ENCODE assay signal across 31 cellular contexts in genomic region chr5:143059355-143059754, GRCh38.
DNase-seq lines count a peak whose midpoint lies in the region; ATAC-seq and TF ChIP-seq lines count a peak whose summit lies in the region.
"Had no signal": no experiment of that assay in that cellular context is flagged by ENCODE, and none has a peak within 500 bp of the region (broad histone marks: within the 10 kb centered on the region; RNA-seq: fewer than 3 reads in every experiment).

No MANE protein-coding gene starts in this region.

- no peak overlapping the region for H3K4me3 Mint-ChIP-seq in CD4-positive, alpha-beta memory T cell
- H3K4me3 Mint-ChIP-seq: activated CD8-positive, alpha-beta memory T cell treated with anti-CD3 and anti-CD28 coated beads, Interleukin-2, amount 10 ng/mL, durations not matched to agents 7 days and 5 days; activated naive CD4-positive, alpha-beta T cell treated with anti-CD3 and anti-CD28 coated beads, Interleukin-2, amount 10 ng/mL, durations not matched to agents 7 days and 5 days; natural killer cell treated with Interleukin-12 subunit alpha and Interleukin-12 subunit beta and Interleukin-15 and Interleukin-18, amount 100 ng/mL, for 72 hours; type B pancreatic cell had no signal

- intact Hi-C loops in left ventricle myocardium inferior (cut with micrococcal nuclease) (no loop called here), left ventricle myocardium superior (cut with micrococcal nuclease) (no loop called here), esophagus muscularis mucosa (cut with DNase I) (loop anchor here (10.0 kb wide), 1 partner anchor 85 kb away; no protein-coding TSS in a partner anchor)
- intact Hi-C loops in CD4-positive, alpha-beta memory T cell (cut with micrococcal nuclease): no loop called here

- ATAC-seq in left ventricle myocardium superior: no peak
- ATAC-seq in RWPE2 (ENCODE audit: low read depth): no peak
- ATAC-seq in HG02885 (IDR thresholded peaks at IDR 0.05; ENCODE audit: poor library complexity, unreplicated experiment): no peak
- ATAC-seq: activated CD8-positive, alpha-beta memory T cell treated with anti-CD3 and anti-CD28 coated beads, Interleukin-2, amount 10 ng/mL, durations not matched to agents 7 days and 5 days; gastroesophageal sphincter; mucosa of descending colon; natural killer cell treated with Interleukin-12 subunit alpha and Interleukin-12 subunit beta and Interleukin-15 and Interleukin-18, amount 100 ng/mL, for 72 hours had no signal

- WGBS in esophagus muscularis mucosa: 100% methylated on average over 1 of the region's 1 CpG

- no peak for TF ChIP-seq EP300 in esophagus muscularis mucosa (IDR thresholded peaks at IDR 0.05)

- H3K27me3 ChIP-seq in left ventricle myocardium inferior (ENCODE audit: low read depth) (no peaks in the 10 kb centered on the region), RWPE2 (ENCODE audit: insufficient read depth, poor library complexity, severe bottlenecking) (no peaks in the 10 kb centered on the region), esophagus muscularis mucosa (no peaks in the 10 kb centered on the region), subcutaneous abdominal adipose tissue (ENCODE audit: control insufficient read depth in 5 of 5, insufficient read depth in 4 of 5, low read length in 5 of 5) (no peaks in the 10 kb centered on the region)
- no peaks in the 10 kb centered on the region for H3K27me3 ChIP-seq in CD4-positive, alpha-beta memory T cell (ENCODE audit: insufficient read depth, low read length)
- H3K27me3 ChIP-seq: gastroesophageal sphincter, ovary had no signal

- H3K36me3 ChIP-seq in left ventricle myocardium inferior (peaks cover 38% of the 10 kb centered on the region), RWPE2 (ENCODE audit: low read depth) (no peaks in the 10 kb centered on the region), esophagus muscularis mucosa (peaks cover 0 to 32% (median 7%) of the 10 kb centered on the region in 4 donors), subcutaneous abdominal adipose tissue (ENCODE audit: control insufficient read depth in 5 of 5, insufficient read depth in 5 of 5, low read length in 5 of 5) (peaks cover 0 to 4% (median 2%) of the 10 kb centered on the region in 5 donors)
- no peaks in the 10 kb centered on the region for H3K36me3 ChIP-seq in CD4-positive, alpha-beta memory T cell (ENCODE audit: insufficient read depth, low read length)
- H3K36me3 ChIP-seq: ovary, WERI-Rb-1 had no signal

- peaks cover 0 to 2% (median 0%) of the 10 kb centered on the region in 8 donors for H3K9me3 Mint-ChIP-seq in CD4-positive, alpha-beta memory T cell
- H3K9me3 Mint-ChIP-seq: activated naive CD4-positive, alpha-beta T cell treated with anti-CD3 and anti-CD28 coated beads, Interleukin-2, amount 10 ng/mL, durations not matched to agents 7 days and 5 days; natural killer cell treated with Interleukin-12 subunit alpha and Interleukin-12 subunit beta and Interleukin-15 and Interleukin-18, amount 100 ng/mL, for 72 hours had no signal

- DNase-seq in left ventricle myocardium inferior (no peak), left ventricle myocardium superior (no peak), RWPE2 (ENCODE audit: low spot score) (no peak), esophagus muscularis mucosa (ENCODE audit: extremely low spot score) (no peak), medulla oblongata (ENCODE audit: extremely low spot score) (no peak)
- DNase-seq in CD4-positive, alpha-beta memory T cell: no peak
- DNase-seq: activated CD8-positive, alpha-beta memory T cell treated with anti-CD3 and anti-CD28 coated beads, Interleukin-2, amount 10 ng/mL, durations not matched to agents 7 days and 5 days; activated naive CD4-positive, alpha-beta T cell treated with anti-CD3 and anti-CD28 coated beads, Interleukin-2, amount 10 ng/mL, durations not matched to agents 7 days and 5 days; amygdala; Caco-2; DMS79 treated with DMSO at 0.1 percent for 48 hours; effector memory CD4-positive, alpha-beta T cell; GOT3; islet precursor cell; mucosa of descending colon; NCI-H1048; NCI-H1694; NCI-H2171; NCI-H510A; ovary; retina; SHP77 treated with DMSO at 0.1 percent for 48 hours; small intestine; stimulated activated CD4-positive, alpha-beta T cell treated with anti-CD3 and anti-CD28 coated beads, Interleukin-1b, Interleukin-23, amount 100 ng/mL, for 48 hours; T-helper 9 cell; WERI-Rb-1 had no signal

- POLR2A ChIA-PET in CD4-positive, alpha-beta memory T cell (lab: Charles Lee; ENCODE audit: partially characterized antibody): no interaction called here

- H3K9ac ChIP-seq in subcutaneous abdominal adipose tissue (ENCODE audit: low read length in 5 of 5): no peak overlapping the region

- H3K4me1 ChIP-seq in left ventricle myocardium inferior (peaks cover 80% of the 10 kb centered on the region), RWPE2 (ENCODE audit: insufficient read depth, poor library complexity, severe bottlenecking) (peaks cover 65% of the 10 kb centered on the region), esophagus muscularis mucosa (peaks cover 49 to 89% (median 85%) of the 10 kb centered on the region in 4 donors), subcutaneous abdominal adipose tissue (ENCODE audit: control insufficient read depth in 5 of 5, insufficient read depth in 5 of 5, low read length in 5 of 5) (peaks cover 10 to 39% (median 38%) of the 10 kb centered on the region in 5 donors)
- H3K4me1 ChIP-seq in CD4-positive, alpha-beta memory T cell (ENCODE audit: insufficient read depth, low read length): peaks cover 20% of the 10 kb centered on the region
- H3K4me1 ChIP-seq: Caco-2 had no signal

- H3K27ac Mint-ChIP-seq in CD4-positive, alpha-beta memory T cell: peak overlapping the region in 2 of 7 donors; percentile 42 to 49
- H3K27ac Mint-ChIP-seq: activated CD8-positive, alpha-beta memory T cell treated with anti-CD3 and anti-CD28 coated beads, Interleukin-2, amount 10 ng/mL, durations not matched to agents 7 days and 5 days; activated naive CD4-positive, alpha-beta T cell treated with anti-CD3 and anti-CD28 coated beads, Interleukin-2, amount 10 ng/mL, durations not matched to agents 7 days and 5 days; type B pancreatic cell had no signal

- peaks cover 52 to 77% of the 10 kb centered on the region in 2 donors for H3K36me3 Mint-ChIP-seq in CD4-positive, alpha-beta memory T cell

- no peak for TF ChIP-seq POLR2A in esophagus muscularis mucosa (IDR thresholded peaks at IDR 0.05; ENCODE audit: low read depth)

- H3K27me3 Mint-ChIP-seq in CD4-positive, alpha-beta memory T cell: no peaks in the 10 kb centered on the region
- H3K27me3 Mint-ChIP-seq: activated CD8-positive, alpha-beta memory T cell treated with anti-CD3 and anti-CD28 coated beads, Interleukin-2, amount 10 ng/mL, durations not matched to agents 7 days and 5 days; activated naive CD4-positive, alpha-beta T cell treated with anti-CD3 and anti-CD28 coated beads, Interleukin-2, amount 10 ng/mL, durations not matched to agents 7 days and 5 days; natural killer cell treated with Interleukin-12 subunit alpha and Interleukin-12 subunit beta and Interleukin-15 and Interleukin-18, amount 100 ng/mL, for 72 hours; type B pancreatic cell had no signal

- no peaks in the 10 kb centered on the region for H3K9me3 ChIP-seq in left ventricle myocardium inferior (replicated peaks)
- H3K9me3 ChIP-seq in RWPE2 (ENCODE audit: severe bottlenecking): no peaks in the 10 kb centered on the region
- no peaks in the 10 kb centered on the region for H3K9me3 ChIP-seq in esophagus muscularis mucosa
- no peaks in the 10 kb centered on the region for H3K9me3 ChIP-seq in subcutaneous abdominal adipose tissue (ENCODE audit: control insufficient read depth in 5 of 5, low read length in 5 of 5)
- H3K9me3 ChIP-seq in CD4-positive, alpha-beta memory T cell (ENCODE audit: control insufficient read depth in 1 of 2, low read length in 2 of 2): no peaks in the 10 kb centered on the region
- H3K9me3 ChIP-seq: Caco-2, gastroesophageal sphincter, mucosa of descending colon, ovary had no signal

- CTCF ChIA-PET in CD4-positive, alpha-beta memory T cell (lab: Charles Lee; ENCODE audit: partially characterized antibody): interaction anchor here (0.7 to 1.6 kb wide), 2 partner anchors 57 to 344 kb away, joined by 3 read pairs; no protein-coding TSS in a partner anchor

- H3K4me3 ChIP-seq in left ventricle myocardium inferior (no peak overlapping the region), RWPE2 (ENCODE audit: severe bottlenecking) (no peak overlapping the region), esophagus muscularis mucosa (no peak overlapping the region), subcutaneous abdominal adipose tissue (ENCODE audit: low read depth in 1 of 5, low read length in 5 of 5) (no peak overlapping the region)
- H3K4me3 ChIP-seq in CD4-positive, alpha-beta memory T cell (ENCODE audit: low read length in 2 of 2): no peak overlapping the region
- H3K4me3 ChIP-seq: gastroesophageal sphincter, mucosa of descending colon, ovary had no signal

- peak overlapping the region; percentile 42 for H3K27ac ChIP-seq in left ventricle myocardium inferior (replicated peaks)
- peak overlapping the region; percentile 97 for H3K27ac ChIP-seq in RWPE2 (ENCODE audit: poor library complexity, severe bottlenecking)
- peak overlapping the region in 3 of 4 donors; percentile 30 to 58 (median 56) for H3K27ac ChIP-seq in esophagus muscularis mucosa (replicated peaks in 1 of 4)
- H3K27ac ChIP-seq in subcutaneous abdominal adipose tissue (ENCODE audit: low read depth, low read length): peak overlapping the region; percentile 6
- no peak overlapping the region for H3K27ac ChIP-seq in CD4-positive, alpha-beta memory T cell (ENCODE audit: low read depth, low read length)
- H3K27ac ChIP-seq: ovary, WERI-Rb-1 had no signal

- TF ChIP-seq CTCF in left ventricle myocardium inferior (IDR thresholded peaks at IDR 0.05; ENCODE audit: borderline replicate concordance) (no peak), RWPE2 (IDR thresholded peaks at IDR 0.05; ENCODE audit: poor library complexity, severe bottlenecking) (no peak), esophagus muscularis mucosa (IDR thresholded peaks at IDR 0.05) (no peak)

- H3K4me1 Mint-ChIP-seq in CD4-positive, alpha-beta memory T cell: peaks cover 15 to 25% (median 20%) of the 10 kb centered on the region in 4 donors
